10 cellular contexts compared by ENCODE assay signal in genomic region chr10:49114718-49115014, GRCh38. TPM values are rescaled to one million over a fixed set of nuclear protein-coding genes. Genes with fewer than 3 reads are reported as not detected.
DNase-seq lines count a peak whose midpoint lies in the region; TF ChIP-seq lines count a peak whose summit lies in the region.
"Had no signal": no experiment of that assay in that cellular context is flagged by ENCODE, and none has a peak within 500 bp of the region (broad histone marks: within the 10 kb centered on the region; RNA-seq: fewer than 3 reads in every experiment).

No MANE protein-coding gene starts in this region.

- H3K9me3 ChIP-seq in AG04450 (ENCODE audit: control insufficient read depth, insufficient read depth, low read length), result no peaks in the 10 kb centered on the region; the same call in 1 of the 2 replicates
- H3K9me3 ChIP-seq in WERI-Rb-1 (ENCODE audit: severe bottlenecking), result no peaks in the 10 kb centered on the region

- H3K27ac Mint-ChIP-seq in osteocyte (ENCODE audit: unreplicated experiment), result no peak overlapping the region

- peaks cover 11% of the 10 kb centered on the region for H3K27me3 ChIP-seq in AG04450 (ENCODE audit: control insufficient read depth, insufficient read depth, low read length)
- peaks cover 22% of the 10 kb centered on the region for H3K27me3 ChIP-seq in WERI-Rb-1 (ENCODE audit: insufficient read depth, low read depth, severe bottlenecking)

- H3K4me3 Mint-ChIP-seq in osteocyte (ENCODE audit: unreplicated experiment), result peak overlapping the region; percentile 67

- CTCF ChIA-PET in AG04450 (lab: Charles Lee), result interaction anchor here (0.6 to 1.9 kb wide), 2 partner anchors 20 to 47 kb away, joined by 3 to 5 read pairs; no protein-coding TSS in a partner anchor
- CTCF ChIA-PET in GM10248 (lab: Yijun Ruan, JAX), result no interaction called here

- no peaks in the 10 kb centered on the region for H3K36me3 ChIP-seq in WERI-Rb-1

- TF ChIP-seq CTCF in AG04450 (IDR thresholded peaks at IDR 0.05; ENCODE audit: low read depth, low read length) (no peak), WERI-Rb-1 (IDR thresholded peaks at IDR 0.05; ENCODE audit: low read depth, low read length) (no peak), osteocyte (IDR thresholded peaks at IDR 0.05) (no peak), GM10248 (IDR thresholded peaks at IDR 0.05; ENCODE audit: control extremely low read depth, extremely low read depth, low read depth, missing control alignments) (no peak)

- no peak for DNase-seq in AG04450 (ENCODE audit: low read depth, low spot score)
- DNase-seq in WERI-Rb-1, result no peak
- DNase-seq in globus pallidus (ENCODE audit: low spot score), result peak; percentile 41
- DNase-seq in osteocyte (ENCODE audit: extremely low spot score, unreplicated experiment), result no peak
- no peak for DNase-seq in DMS79 treated with DMSO at 0.1 percent for 48 hours (lab: John Stamatoyannopoulos, UW)
- no peak for DNase-seq in NCI-H2081 treated with DMSO at 0.1 percent for 48 hours (lab: John Stamatoyannopoulos, UW)
- no peak for DNase-seq in GM10248 (ENCODE audit: extremely low spot score)
- no peak for DNase-seq in NCI-H1048 (lab: John Stamatoyannopoulos, UW)
- DNase-seq: activated CD4-positive, CD25-positive, alpha-beta regulatory T cell treated with anti-CD3 and anti-CD28 coated beads, Interleukin-2, amount 50 U/mL, for 72 hours; MV-4-11 had no signal

- H3K9me3 Mint-ChIP-seq in osteocyte (ENCODE audit: unreplicated experiment), result no peaks in the 10 kb centered on the region

- peaks cover 28% of the 10 kb centered on the region for H3K27me3 Mint-ChIP-seq in osteocyte (ENCODE audit: unreplicated experiment)

- H3K4me3 ChIP-seq in AG04450 (ENCODE audit: low read depth, low read length) (peak overlapping the region; percentile 70), WERI-Rb-1 (ENCODE audit: low read depth, low read length) (peak overlapping the region; percentile 52)

- no peaks in the 10 kb centered on the region for H3K36me3 Mint-ChIP-seq in osteocyte (ENCODE audit: unreplicated experiment)

- POLR2A ChIA-PET in AG04450 (lab: Yijun Ruan, JAX) (interaction anchor here (0.7 kb wide), 1 partner anchor 62 kb away, joined by 4 read pairs; no protein-coding TSS in a partner anchor), GM10248 (lab: Yijun Ruan, JAX) (no interaction called here)

- H3K27ac ChIP-seq in AG04450 (ENCODE audit: low read depth, low read length) (peak overlapping the region; percentile 47), WERI-Rb-1 (0 out of 2 replicates have a peak overlapping the region, but pooled peaks have one; percentile 22)

- H3K4me1 Mint-ChIP-seq in osteocyte (ENCODE audit: unreplicated experiment), result peaks cover 10% of the 10 kb centered on the region

RNA-seq across cellular contexts. Expression of gene VSTM4, which starts 0.7 kb away (rescaled TPM):
- polyA plus RNA-seq in AG04450 (2011; rRNA removed), result 3.6 and 3.9 TPM in 2 replicates
- 4.0 and 4.3 TPM in 2 replicates for polyA minus RNA-seq in AG04450 (2011; rRNA and poly(A)+ RNA removed)
- total RNA-seq in osteocyte, result 0.70 and 0.81 TPM in 2 replicates

RNA-seq across cellular contexts. Expression of gene FAM170B, which starts 19.2 kb away (rescaled TPM):
- polyA plus RNA-seq in AG04450 (2011; rRNA removed), result not detected in 2 replicates
- not detected in 2 replicates for polyA minus RNA-seq in AG04450 (2011; rRNA and poly(A)+ RNA removed)
- total RNA-seq in osteocyte, result not detected in 2 replicates
